Comparison of ENCODE assay signal across 8 cellular contexts in genomic region chr1:39639333-39640130, GRCh38. TPM values are rescaled to one million over a fixed set of nuclear protein-coding genes. Genes with fewer than 3 reads are reported as not detected.
DNase-seq lines count a peak whose midpoint lies in the region; ATAC-seq lines count a peak whose summit lies in the region.

HEYL (minus strand) TSS chr1:39639643; CDS start chr1:39639625, 18 bp downstream.

- no peaks in the 10 kb centered on the region for H3K9me3 ChIP-seq in SJCRH30 (replicated peaks)

- H3K4me3 ChIP-seq in SJCRH30 = peak within 1 kb of the TSS; percentile 90

- no peaks in the 10 kb centered on the region for H3K27me3 ChIP-seq in SJCRH30

- intact Hi-C loops in left cardiac atrium (cut with DNase I) (no loop called here), sciatic nerve (cut with DNase I) (no loop called here)

- peak; percentile 90 to 95 for ATAC-seq in left cardiac atrium
- ATAC-seq in sciatic nerve = peak; percentile 57

- H3K4me1 ChIP-seq in SJCRH30 = peaks cover 58% of the 10 kb centered on the region

- peak within 1 kb of the TSS; percentile 89 for H3K27ac ChIP-seq in SJCRH30

- DNase-seq in AG20443 (ENCODE audit: low spot score) (peak; percentile 77), HT-29 (ENCODE audit: low spot score) (peak; percentile 42), SJCRH30 (peak; percentile 93 to 95), left cardiac atrium (peak; percentile 83), sciatic nerve (ENCODE audit: low spot score) (peak; percentile 79), inferior parietal cortex (ENCODE audit: extremely low spot score) (no peak), amniotic stem cell (lab: John Stamatoyannopoulos, UW) (no peak)
- DNase-seq in activated naive CD4-positive, alpha-beta T cell (lab: John Stamatoyannopoulos, UW) = peak; percentile 6 to 64 (median 15)

- peaks cover 2% of the 10 kb centered on the region; the same call in 1 of the 2 replicates for H3K36me3 ChIP-seq in SJCRH30

RNA-seq across cellular contexts. Expression of gene HEYL, which starts in this region (rescaled TPM):
- total RNA-seq in HT-29 (2014; rRNA removed; shearing (Covaris generic)) = 0.05 and 0.16 TPM in 2 replicates
- 61.9 and 66.5 TPM in 2 replicates for total RNA-seq in SJCRH30 (2014; rRNA removed; shearing (Covaris generic))
- 10 to 100 TPM; 19.1 to 40.0 TPM for total RNA-seq in left cardiac atrium
- total RNA-seq in sciatic nerve = 10.6 TPM

Comparison
In these comparisons a context has a peak if more than half of its experiments do, and no peak if none do; other contexts are left out.
1. RNA of gene HEYL (total RNA-seq): 61.9 to 66.5 TPM in SJCRH30, 19.1 to 40.0 TPM in left cardiac atrium and 10.6 TPM in sciatic nerve (single experiment); 0.05 to 0.16 TPM in HT-29; every median in the first group is over 10 times any median in the second.
2. Peak in DNase-seq in HT-29; RNA of the gene not detected or under 1 TPM.
3. DNase-seq: peak in AG20443 (single experiment), SJCRH30 (2 of 2), activated naive CD4-positive, alpha-beta T cell (4 of 4), left cardiac atrium (single experiment) and sciatic nerve (single experiment); none in inferior parietal cortex (single experiment) and amniotic stem cell (single experiment).